In genomic region chr6:38153946-38154345, GRCh38 we compare ENCODE assay signal across 20 cellular contexts.
"Had no signal": no experiment of that assay in that cellular context is flagged by ENCODE, and none has a peak within 500 bp of the region (broad histone marks: within the 10 kb centered on the region; RNA-seq: fewer than 3 reads in every experiment).

No MANE protein-coding gene starts in this region.

- H3K36me3 ChIP-seq: colonic mucosa, neural progenitor cell had no signal

- H3K4me1 ChIP-seq: ascending aorta, colonic mucosa, psoas muscle had no signal

- DNase-seq: activated CD4-positive, alpha-beta T cell treated with anti-CD3 and anti-CD28 coated beads for 1 hour; colonic mucosa; erythroblast; foreskin melanocyte; glutamatergic neuron; hippocampal formation; mammary epithelial cell; psoas muscle; right cardiac atrium; stimulated activated naive CD8-positive, alpha-beta T cell treated with anti-CD3 and anti-CD28 coated beads, Interleukin-15, amount 100 ng/mL, for 72 hours; T-helper 1 cell; T-helper 9 cell; trophoblast cell had no signal

- H3K4me3 Mint-ChIP-seq: activated naive CD4-positive, alpha-beta T cell treated with anti-CD3 and anti-CD28 coated beads, Interleukin-2, amount 50 U/mL, for 24 hours; central memory CD8-positive, alpha-beta T cell; neural progenitor cell; stimulated activated naive CD8-positive, alpha-beta T cell treated with anti-CD3 and anti-CD28 coated beads, Interleukin-15, amount 100 ng/mL, for 72 hours had no signal

- H3K9ac ChIP-seq: neural progenitor cell had no signal

- H2AFZ ChIP-seq: neural progenitor cell had no signal

- H3K4me2 ChIP-seq: neural progenitor cell had no signal

- H3K27ac Mint-ChIP-seq: activated naive CD4-positive, alpha-beta T cell treated with anti-CD3 and anti-CD28 coated beads, Interleukin-2, amount 50 U/mL, for 24 hours; activated T-helper 2 cell treated with anti-CD3 and anti-CD28 coated beads, Interferon-gamma antibody, Interleukin-2, Interleukin-4, amounts not matched to agents 10 μg/mL and 5 μg/mL and 100 μg/mL, durations not matched to agents 14 hours and 24 hours and 36 hours; neural progenitor cell had no signal

- H3K27me3 Mint-ChIP-seq: activated naive CD4-positive, alpha-beta T cell treated with anti-CD3 and anti-CD28 coated beads, Interleukin-2, amount 50 U/mL, for 24 hours; central memory CD8-positive, alpha-beta T cell; stimulated activated naive CD8-positive, alpha-beta T cell treated with anti-CD3 and anti-CD28 coated beads, Interleukin-15, amount 100 ng/mL, for 72 hours had no signal

- H3K9me3 Mint-ChIP-seq: activated naive CD4-positive, alpha-beta T cell treated with anti-CD3 and anti-CD28 coated beads, Interleukin-2, amount 50 U/mL, for 24 hours; activated T-helper 2 cell treated with anti-CD3 and anti-CD28 coated beads, Interferon-gamma antibody, Interleukin-2, Interleukin-4, amounts not matched to agents 10 μg/mL and 5 μg/mL and 100 μg/mL, durations not matched to agents 14 hours and 24 hours and 36 hours; neural progenitor cell had no signal

- H3K27ac ChIP-seq: ascending aorta, colonic mucosa, neural progenitor cell, psoas muscle, suprapubic skin had no signal

- H3K4me1 Mint-ChIP-seq: stimulated activated naive CD8-positive, alpha-beta T cell treated with anti-CD3 and anti-CD28 coated beads, Interleukin-15, amount 100 ng/mL, for 72 hours had no signal

- ATAC-seq: left lobe of liver; psoas muscle; stimulated activated naive CD8-positive, alpha-beta T cell treated with anti-CD3 and anti-CD28 coated beads, Interleukin-15, amount 100 ng/mL, for 72 hours had no signal

- H3K27me3 ChIP-seq: ascending aorta, colonic mucosa, neural progenitor cell, suprapubic skin had no signal

- H3K9me3 ChIP-seq: ascending aorta, colonic mucosa, psoas muscle, suprapubic skin had no signal

- H3K4me3 ChIP-seq: ascending aorta, colonic mucosa, neural progenitor cell, psoas muscle, suprapubic skin had no signal
